Comparison of ENCODE assay signal across 8 cellular contexts in genomic region chr13:112690242-112690943, GRCh38. TPM values are rescaled to one million over a fixed set of nuclear protein-coding genes. Genes with fewer than 3 reads are reported as not detected.
DNase-seq lines count a peak whose midpoint lies in the region; ATAC-seq and TF ChIP-seq lines count a peak whose summit lies in the region.

No MANE protein-coding gene starts in this region.

- POLR2A ChIA-PET in CD8-positive, alpha-beta T cell (lab: Charles Lee), result no interaction called here
- POLR2A ChIA-PET in SK-N-SH (lab: Yijun Ruan, JAX), result interaction anchor here (0.6 kb wide), 1 partner anchor 336 kb away, joined by 3 read pairs; no protein-coding TSS in a partner anchor

- no peaks in the 10 kb centered on the region for H3K27me3 ChIP-seq in CD8-positive, alpha-beta T cell (ENCODE audit: insufficient read depth, low read length)
- H3K27me3 ChIP-seq in SK-N-SH (ENCODE audit: insufficient read depth), result no peaks in the 10 kb centered on the region
- no peaks in the 10 kb centered on the region for H3K27me3 ChIP-seq in liver (ENCODE audit: control insufficient read depth in 4 of 4, insufficient read depth in 4 of 4, low read length in 3 of 4)

- peak overlapping the region; percentile 20 for H3K27ac ChIP-seq in CD8-positive, alpha-beta T cell (ENCODE audit: low read depth, low read length)
- peak overlapping the region in 1 of 2 experiments; percentile 53; a peak in 2 of 4 replicates for H3K27ac ChIP-seq in SK-N-SH (ENCODE audit: low read depth in 2 of 2, low read length in 1 of 2)
- peak overlapping the region; percentile 85 to 91 for H3K27ac ChIP-seq in liver (ENCODE audit: low read depth in 1 of 2, low read length in 2 of 2)

- peaks cover 18% of the 10 kb centered on the region; the same call in 1 of the 2 replicates for H3K79me2 ChIP-seq in SK-N-SH (ENCODE audit: insufficient read depth)

- H3K4me1 Mint-ChIP-seq in CD8-positive, alpha-beta T cell (ENCODE audit: low read depth), result peaks cover 53% of the 10 kb centered on the region
- peaks cover 46% of the 10 kb centered on the region for H3K4me1 Mint-ChIP-seq in central memory CD8-positive, alpha-beta T cell
- H3K4me1 Mint-ChIP-seq in stimulated activated memory B cell treated with anti-CD40 and anti-IgM and Interleukin-4, amounts not matched to agents 10 μg/mL and 1 μg/mL and 100 μg/mL, for 72 hours, result peaks cover 47% of the 10 kb centered on the region

- H3K4me1 ChIP-seq in CD8-positive, alpha-beta T cell (ENCODE audit: insufficient read depth, low read length), result peaks cover 24% of the 10 kb centered on the region
- H3K4me1 ChIP-seq in SK-N-SH (ENCODE audit: control insufficient read depth in 1 of 2, insufficient read depth in 2 of 2, low read depth in 1 of 2, low read length in 1 of 2) (peaks cover 0 to 34% of the 10 kb centered on the region in 2 experiments; a peak in 3 of 4 replicates), liver (ENCODE audit: control insufficient read depth in 4 of 4, insufficient read depth in 4 of 4, low read length in 3 of 4) (peaks cover 6 to 27% (median 12%) of the 10 kb centered on the region in 4 donors)

- H3K27ac Mint-ChIP-seq in CD8-positive, alpha-beta T cell, result peak overlapping the region; percentile 79
- peak overlapping the region; percentile 82 for H3K27ac Mint-ChIP-seq in central memory CD8-positive, alpha-beta T cell (ENCODE audit: low read depth)
- H3K27ac Mint-ChIP-seq in stimulated activated memory B cell treated with anti-CD40 and anti-IgM and Interleukin-4, amounts not matched to agents 10 μg/mL and 1 μg/mL and 100 μg/mL, for 72 hours, result peak overlapping the region; percentile 86

- no peaks in the 10 kb centered on the region for H4K20me1 ChIP-seq in SK-N-SH (ENCODE audit: insufficient read depth)

- no peaks in the 10 kb centered on the region for H3K9me2 ChIP-seq in SK-N-SH

- peak overlapping the region; percentile 96 for H3K4me2 ChIP-seq in SK-N-SH

- H3F3A ChIP-seq in SK-N-SH (replicated peaks; ENCODE audit: insufficient read depth), result no peaks in the 10 kb centered on the region

- H3K4me3 Mint-ChIP-seq in CD8-positive, alpha-beta T cell, result peak overlapping the region; percentile 87
- peak overlapping the region; percentile 79 for H3K4me3 Mint-ChIP-seq in central memory CD8-positive, alpha-beta T cell
- H3K4me3 Mint-ChIP-seq in stimulated activated memory B cell treated with anti-CD40 and anti-IgM and Interleukin-4, amounts not matched to agents 10 μg/mL and 1 μg/mL and 100 μg/mL, for 72 hours, result peak overlapping the region; percentile 85

- H3K4me3 ChIP-seq in CD8-positive, alpha-beta T cell (ENCODE audit: low read depth, low read length), result peak overlapping the region; percentile 74
- H3K4me3 ChIP-seq in SK-N-SH (ENCODE audit: low read depth in 2 of 2, low read length in 1 of 2) (peak overlapping the region; percentile 83 to 92), liver (ENCODE audit: low read depth in 1 of 3, low read length in 3 of 3) (peak overlapping the region; percentile 67 to 89 (median 72))

- H3K36me3 ChIP-seq in CD8-positive, alpha-beta T cell (ENCODE audit: insufficient read depth, low read length), result no peaks in the 10 kb centered on the region
- H3K36me3 ChIP-seq in SK-N-SH (replicated peaks in 1 of 2; ENCODE audit: control insufficient read depth in 1 of 2, insufficient read depth in 2 of 2, low read length in 1 of 2), result peaks cover 0 to 1% of the 10 kb centered on the region in 2 experiments
- no peaks in the 10 kb centered on the region for H3K36me3 ChIP-seq in liver (ENCODE audit: control insufficient read depth in 4 of 4, insufficient read depth in 3 of 4, low read depth in 1 of 4, low read length in 3 of 4)

- no peak for ATAC-seq in CD8-positive, alpha-beta T cell
- ATAC-seq in HG03139 (IDR thresholded peaks at IDR 0.05; ENCODE audit: unreplicated experiment), result peak; percentile 22
- ATAC-seq in central memory CD8-positive, alpha-beta T cell (replicated peaks; ENCODE audit: extremely low read depth, poor library complexity, severe bottlenecking), result peak; percentile 8
- ATAC-seq in stimulated activated memory B cell treated with anti-CD40 and anti-IgM and Interleukin-4, amounts not matched to agents 10 μg/mL and 1 μg/mL and 100 μg/mL, for 72 hours, result peak; percentile 49

- H3K9ac ChIP-seq in SK-N-SH (peak overlapping the region; percentile 71), liver (ENCODE audit: low read depth in 1 of 2, low read length in 2 of 2) (peak overlapping the region; percentile 59 to 83)

- H3K9me3 ChIP-seq in CD8-positive, alpha-beta T cell (ENCODE audit: low read length), result no peaks in the 10 kb centered on the region
- no peaks in the 10 kb centered on the region for H3K9me3 ChIP-seq in SK-N-SH
- no peaks in the 10 kb centered on the region for H3K9me3 ChIP-seq in liver (ENCODE audit: control insufficient read depth in 4 of 4, low read length in 3 of 4)

- TF ChIP-seq EP300 in SK-N-SH (IDR thresholded peaks at IDR 0.05; ENCODE audit: borderline replicate concordance in 1 of 2, low read depth in 1 of 2, low read length in 1 of 2), result no peak

- WGBS in SK-N-SH (ENCODE audit: low lambda C conversion rate), result 0% methylated on average over 7 of the region's 85 CpGs
- under 1% methylated on average over 85 of the region's 85 CpGs for WGBS in liver

- DNase-seq in CD8-positive, alpha-beta T cell, result peak in 4 of 7 experiments; percentile 6 to 53 (median 27)
- DNase-seq in GM19238 (ENCODE audit: insufficient read length, low spot score), result peak; percentile 57
- DNase-seq in SK-N-SH, result peak; percentile 84
- no peak for DNase-seq in central memory CD8-positive, alpha-beta T cell (ENCODE audit: low spot score in 2 of 2)
- no peak for DNase-seq in DMS114 treated with DMSO at 0.1 percent for 48 hours (lab: John Stamatoyannopoulos, UW; ENCODE audit: unreplicated experiment)

- TF ChIP-seq CTCF in CD8-positive, alpha-beta T cell (IDR thresholded peaks at IDR 0.05), result no peak
- TF ChIP-seq CTCF in SK-N-SH (IDR thresholded peaks at IDR 0.05), result no peak
- no peak for TF ChIP-seq CTCF in liver (IDR thresholded peaks at IDR 0.05; ENCODE audit: low read depth, low read length, missing input control)

- H3K27me3 Mint-ChIP-seq in CD8-positive, alpha-beta T cell (ENCODE audit: low read depth), result no peaks in the 10 kb centered on the region
- H3K27me3 Mint-ChIP-seq in central memory CD8-positive, alpha-beta T cell, result no peaks in the 10 kb centered on the region
- H3K27me3 Mint-ChIP-seq in stimulated activated memory B cell treated with anti-CD40 and anti-IgM and Interleukin-4, amounts not matched to agents 10 μg/mL and 1 μg/mL and 100 μg/mL, for 72 hours, result no peaks in the 10 kb centered on the region

- H3K9me3 Mint-ChIP-seq in CD8-positive, alpha-beta T cell, result no peaks in the 10 kb centered on the region
- no peaks in the 10 kb centered on the region for H3K9me3 Mint-ChIP-seq in central memory CD8-positive, alpha-beta T cell
- no peaks in the 10 kb centered on the region for H3K9me3 Mint-ChIP-seq in stimulated activated memory B cell treated with anti-CD40 and anti-IgM and Interleukin-4, amounts not matched to agents 10 μg/mL and 1 μg/mL and 100 μg/mL, for 72 hours

- TF ChIP-seq RAD21 in SK-N-SH (IDR thresholded peaks at IDR 0.05; ENCODE audit: low read length), result no peak
- TF ChIP-seq RAD21 in liver (IDR thresholded peaks at IDR 0.05), result no peak

- intact Hi-C loops in CD8-positive, alpha-beta T cell (cut with DNase I, micrococcal nuclease), result loop anchor here (2.0 to 5.0 kb wide), 3 partner anchors 50 to 103 kb away; partner anchors contain the start of gene TUBGCP3 (in 2 of the 2)

- H2AFZ ChIP-seq in SK-N-SH (ENCODE audit: low read depth), result peak overlapping the region; percentile 93

- CTCF ChIA-PET in CD8-positive, alpha-beta T cell (lab: Charles Lee), result no interaction called here
- CTCF ChIA-PET in SK-N-SH (lab: Yijun Ruan, JAX), result interaction anchor here (0.6 to 1.0 kb wide), 3 partner anchors 9 to 46 kb away, joined by 3 to 4 read pairs (median 3); no protein-coding TSS in a partner anchor

- peaks cover 3% of the 10 kb centered on the region for H3K36me3 Mint-ChIP-seq in CD8-positive, alpha-beta T cell
- H3K36me3 Mint-ChIP-seq in central memory CD8-positive, alpha-beta T cell (ENCODE audit: insufficient read depth), result peaks cover 11% of the 10 kb centered on the region
- no peaks in the 10 kb centered on the region for H3K36me3 Mint-ChIP-seq in stimulated activated memory B cell treated with anti-CD40 and anti-IgM and Interleukin-4, amounts not matched to agents 10 μg/mL and 1 μg/mL and 100 μg/mL, for 72 hours

TF ChIP-seq in SK-N-SH, 30 proteins besides CTCF, POLR2A, EP300 and RAD21 (continues in another document):
- TF ChIP-seq NFIC (IDR thresholded peaks at IDR 0.05; ENCODE audit: borderline replicate concordance), result no peak
- 0 out of 2 replicates have a peak, but pooled peaks have one; percentile 2 for TF ChIP-seq YY1 (IDR thresholded peaks at IDR 0.05; ENCODE audit: low read depth)
- TF ChIP-seq FOXJ3 (CRISPR knock-in tag; IDR thresholded peaks at IDR 0.05), result no peak
- TF ChIP-seq IRF3 (IDR thresholded peaks at IDR 0.05; ENCODE audit: low read depth, low read length), result no peak

TF ChIP-seq in liver, 16 proteins besides CTCF, POLR2A, EP300 and RAD21 (continues in another document):
- TF ChIP-seq HNF4A (conservative IDR thresholded peaks at IDR 0.05) (no peak), HNF4G (IDR thresholded peaks at IDR 0.05) (no peak), GABPA (IDR thresholded peaks at IDR 0.05 in 1 of 2, conservative IDR thresholded peaks at IDR 0.05 in 1 of 2) (no peak), RXRA (IDR thresholded peaks at IDR 0.05) (no peak), EGR1 (IDR thresholded peaks at IDR 0.05; ENCODE audit: low read depth in 2 of 2) (no peak)

RNA-seq across cellular contexts. Expression of gene ATP11A, which starts 0.6 kb away (rescaled TPM):
- 10 to 100 TPM; 20.7 to 22.1 TPM for total RNA-seq in CD8-positive, alpha-beta T cell
- polyA plus RNA-seq in SK-N-SH (2012; rRNA removed), result 2.9 and 4.1 TPM in 2 replicates
- polyA plus RNA-seq in SK-N-SH (2012; cell fraction: cytosol; rRNA removed), result 3.0 and 3.8 TPM in 2 replicates
- polyA plus RNA-seq in SK-N-SH (2012; cell fraction: nucleus; rRNA removed), result 11.6 and 12.7 TPM in 2 replicates
- total RNA-seq in liver, result 10 to 100 TPM; 17.3 to 27.9 TPM
- 10 to 100 TPM in 1 of 2 donors, 1 to 10 TPM in 1; 8.7 to 10.2 TPM for polyA plus RNA-seq in liver

Comparison
In these comparisons a context has a peak if more than half of its experiments do, and no peak if none do; other contexts are left out.
1. DNase-seq: peak in CD8-positive, alpha-beta T cell (4 of 7), GM19238 (single experiment) and SK-N-SH (single experiment); none in central memory CD8-positive, alpha-beta T cell (0 of 2) and DMS114 treated with DMSO at 0.1 percent for 48 hours (single experiment).
2. Peak in every context shown above with its lines, with median percentiles within 50 percentile points of each other: H3K4me3 ChIP-seq, H3K27ac Mint-ChIP-seq and H3K4me3 Mint-ChIP-seq.